ENCODE assay signal across 11 cellular contexts in the genomic region with DNA sequence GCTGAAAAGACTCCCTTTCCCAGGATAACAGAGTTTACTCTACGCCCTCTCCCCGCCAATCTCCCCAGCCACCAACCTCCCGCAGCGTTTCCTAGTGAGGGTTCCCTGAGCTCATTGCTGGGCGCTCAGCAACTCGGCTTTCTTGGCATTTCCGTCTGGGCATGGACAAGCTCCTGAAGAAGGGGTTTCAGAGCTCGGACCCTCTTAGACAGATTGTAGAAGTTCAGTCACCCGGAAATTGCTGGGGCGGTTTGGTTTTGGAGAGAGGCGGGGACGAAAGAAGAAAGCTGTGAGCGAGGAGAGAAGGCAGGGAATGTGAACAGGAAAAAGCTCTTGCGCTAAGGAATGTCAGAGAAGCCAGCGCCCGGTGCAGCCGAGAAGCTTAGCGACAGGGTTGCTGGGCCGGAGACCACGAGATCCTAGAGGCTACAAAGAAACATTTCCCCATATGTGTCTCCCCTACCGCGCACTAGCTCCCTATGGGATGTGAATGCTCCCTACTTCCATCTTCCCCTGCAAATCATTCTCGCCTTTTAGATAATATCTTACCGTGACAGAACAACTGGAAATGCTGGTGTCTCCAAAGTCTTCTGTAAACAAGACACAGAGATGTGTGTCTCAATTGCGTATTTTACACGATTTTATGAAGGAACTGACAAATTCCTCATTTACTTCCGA. TPM values are rescaled to one million over a fixed set of nuclear protein-coding genes. Genes with fewer than 3 reads are reported as not detected.
DNase-seq lines count a peak whose midpoint lies in the region; ATAC-seq and TF ChIP-seq lines count a peak whose summit lies in the region.
"Had no signal": no experiment of that assay in that cellular context is flagged by ENCODE, and none has a peak within 500 bp of the region (broad histone marks: within the 10 kb centered on the region; RNA-seq: fewer than 3 reads in every experiment).

No MANE protein-coding gene starts in this region.

- no peak for ATAC-seq in stimulated activated naive CD8-positive, alpha-beta T cell treated with anti-CD3 and anti-CD28 coated beads, Interleukin-15, amount 100 ng/mL, for 72 hours
- ATAC-seq in HG02798 (IDR thresholded peaks at IDR 0.05; ENCODE audit: poor library complexity, unreplicated experiment) = no peak
- ATAC-seq: left lung had no signal

- no peak for TF ChIP-seq CTCF in fibroblast of villous mesenchyme (IDR thresholded peaks at IDR 0.05; ENCODE audit: insufficient read depth, low read depth, low read length)

- peaks cover 73% of the 10 kb centered on the region for H3K27me3 Mint-ChIP-seq in activated naive CD4-positive, alpha-beta T cell treated with anti-CD3 and anti-CD28 coated beads, Interleukin-2, amount 50 U/mL, for 24 hours
- H3K27me3 Mint-ChIP-seq in stimulated activated naive CD8-positive, alpha-beta T cell treated with anti-CD3 and anti-CD28 coated beads, Interleukin-15, amount 100 ng/mL, for 72 hours = peaks cover 92% of the 10 kb centered on the region

- no peak for DNase-seq in activated naive CD4-positive, alpha-beta T cell treated with anti-CD3 and anti-CD28 coated beads, Interleukin-2, amount 50 U/mL, for 16 hours
- peak; percentile 6 for DNase-seq in SK-N-DZ (ENCODE audit: low spot score)
- no peak for DNase-seq in fibroblast of villous mesenchyme (ENCODE audit: low read depth)
- DNase-seq in stimulated activated naive CD8-positive, alpha-beta T cell treated with anti-CD3 and anti-CD28 coated beads, Interleukin-15, amount 100 ng/mL, for 72 hours = no peak
- DNase-seq in NCI-H187 (lab: John Stamatoyannopoulos, UW) = no peak
- no peak for DNase-seq in DMS114 treated with DMSO at 0.1 percent for 48 hours (lab: John Stamatoyannopoulos, UW; ENCODE audit: unreplicated experiment)
- DNase-seq: activated CD8-positive, alpha-beta memory T cell treated with anti-CD3 and anti-CD28 coated beads, Interleukin-2, amount 50 U/mL, for 4 hours; left lung; NCI-H1694 had no signal

- peaks cover 12% of the 10 kb centered on the region for H3K36me3 Mint-ChIP-seq in activated naive CD4-positive, alpha-beta T cell treated with anti-CD3 and anti-CD28 coated beads, Interleukin-2, amount 50 U/mL, for 24 hours

- peaks cover 38% of the 10 kb centered on the region for H3K9me3 Mint-ChIP-seq in activated naive CD4-positive, alpha-beta T cell treated with anti-CD3 and anti-CD28 coated beads, Interleukin-2, amount 50 U/mL, for 24 hours
- peaks cover 4 to 33% of the 10 kb centered on the region in 2 donors for H3K9me3 Mint-ChIP-seq in stimulated activated naive CD8-positive, alpha-beta T cell treated with anti-CD3 and anti-CD28 coated beads, Interleukin-15, amount 100 ng/mL, for 72 hours

- H3K4me3 ChIP-seq in fibroblast of villous mesenchyme (ENCODE audit: low read depth, low read length) = peak overlapping the region; percentile 57
- H3K4me3 ChIP-seq: left lung had no signal

- no peak overlapping the region for H3K4me3 Mint-ChIP-seq in activated naive CD4-positive, alpha-beta T cell treated with anti-CD3 and anti-CD28 coated beads, Interleukin-2, amount 50 U/mL, for 24 hours
- H3K4me3 Mint-ChIP-seq in stimulated activated naive CD8-positive, alpha-beta T cell treated with anti-CD3 and anti-CD28 coated beads, Interleukin-15, amount 100 ng/mL, for 72 hours = peak overlapping the region; percentile 40 to 48

- peak overlapping the region; percentile 68 for H3K27ac Mint-ChIP-seq in activated naive CD4-positive, alpha-beta T cell treated with anti-CD3 and anti-CD28 coated beads, Interleukin-2, amount 50 U/mL, for 24 hours
- H3K27ac Mint-ChIP-seq in stimulated activated naive CD8-positive, alpha-beta T cell treated with anti-CD3 and anti-CD28 coated beads, Interleukin-15, amount 100 ng/mL, for 72 hours = no peak overlapping the region

- H3K4me1 Mint-ChIP-seq in activated naive CD4-positive, alpha-beta T cell treated with anti-CD3 and anti-CD28 coated beads, Interleukin-2, amount 50 U/mL, for 24 hours = no peaks in the 10 kb centered on the region
- peaks cover 15% of the 10 kb centered on the region for H3K4me1 Mint-ChIP-seq in stimulated activated naive CD8-positive, alpha-beta T cell treated with anti-CD3 and anti-CD28 coated beads, Interleukin-15, amount 100 ng/mL, for 72 hours

RNA-seq across cellular contexts. Expression of a gene that starts 15.8 kb away (rescaled TPM):
- polyA plus RNA-seq in SK-N-DZ (2014; cell fraction: cytosol; rRNA removed) = not detected in 2 replicates
- not detected in 2 replicates for polyA plus RNA-seq in SK-N-DZ (2014; cell fraction: nucleus; rRNA removed)
- total RNA-seq in fibroblast of villous mesenchyme = not detected in 2 replicates
- total RNA-seq: left lung had no signal

RNA-seq across cellular contexts. Expression of a gene that starts 48.7 kb away (rescaled TPM):
- not detected in 2 replicates for polyA plus RNA-seq in SK-N-DZ (2014; cell fraction: cytosol; rRNA removed)
- not detected in 2 replicates for polyA plus RNA-seq in SK-N-DZ (2014; cell fraction: nucleus; rRNA removed)
- total RNA-seq in fibroblast of villous mesenchyme = under 0.01 TPM in 1 of 2 replicates, not detected in the other
